In genomic region chr11:61172888-61173287, GRCh38 we compare ENCODE assay signal across 17 cellular contexts. TPM values are rescaled to one million over a fixed set of nuclear protein-coding genes. Genes with fewer than 3 reads are reported as not detected.
A peak's percentile ranks its signal among the peaks of the same experiment; 100 is the strongest.
DNase-seq lines count a peak whose midpoint lies in the region; ATAC-seq and TF ChIP-seq lines count a peak whose summit lies in the region.
"Had no signal": no experiment of that assay in that cellular context is flagged by ENCODE, and none has a peak within 500 bp of the region (broad histone marks: within the 10 kb centered on the region; RNA-seq: fewer than 3 reads in every experiment).

No MANE protein-coding gene starts in this region.

- 94 to 95% methylated on average over 3 of the region's 3 CpGs for WGBS in sigmoid colon, 2 donors

- H3K27ac ChIP-seq in VCaP (peak overlapping the region; percentile 43), sigmoid colon (no peak overlapping the region)

- ATAC-seq in left lobe of liver (no peak), HG03354 (IDR thresholded peaks at IDR 0.05; ENCODE audit: poor library complexity, severe bottlenecking, unreplicated experiment) (no peak)
- ATAC-seq in stimulated activated naive CD8-positive, alpha-beta T cell treated with anti-CD3 and anti-CD28 coated beads, Interleukin-15, Interleukin-2, amounts not matched to agents 100 U/mL and 50 U/mL, for 24 hours = no peak

- no peaks in the 10 kb centered on the region for H3K36me3 ChIP-seq in sigmoid colon
- H3K36me3 ChIP-seq: HAP-1 had no signal

- peaks cover 7% of the 10 kb centered on the region in 2 donors for H3K36me3 Mint-ChIP-seq in CD14-positive monocyte

- H3K4me1 Mint-ChIP-seq in CD14-positive monocyte = peaks cover 35% of the 10 kb centered on the region

- H3K27me3 Mint-ChIP-seq in CD14-positive monocyte (ENCODE audit: low read depth in 3 of 3) = peaks cover 0 to 4% (median 3%) of the 10 kb centered on the region in 3 donors

- peak overlapping the region in 1 of 2 donors; percentile 84 for H3K4me3 Mint-ChIP-seq in CD14-positive monocyte

- H3K9me3 ChIP-seq in sigmoid colon = no peaks in the 10 kb centered on the region
- H3K9me3 ChIP-seq: HAP-1 had no signal

- peak overlapping the region in 6 of 7 donors; percentile 85 to 96 (median 90) for H3K27ac Mint-ChIP-seq in CD14-positive monocyte

- H3K27me3 ChIP-seq in sigmoid colon = no peaks in the 10 kb centered on the region

- TF ChIP-seq EP300 in sigmoid colon (IDR thresholded peaks at IDR 0.05) = no peak

- DNase-seq in CD14-positive monocyte (ENCODE audit: low spot score) (no peak), left lobe of liver (ENCODE audit: low spot score) (peak; percentile 4), sigmoid colon (peak; percentile 11), HT-29 (ENCODE audit: low spot score) (no peak), cerebellar nuclear complex (lab: John Stamatoyannopoulos, UW) (no peak)
- DNase-seq in stimulated activated naive CD8-positive, alpha-beta T cell treated with anti-CD3 and anti-CD28 coated beads, Interleukin-15, Interleukin-2, amounts not matched to agents 100 U/mL and 50 U/mL, for 24 hours = no peak
- DNase-seq: GDM1; NCI-H1092 treated with DMSO at 0.1 percent for 48 hours; NCI-H2029 treated with DMSO at 0.1 percent for 48 hours; NCI-H2171 treated with DMSO at 0.1 percent for 48 hours; NK-92 treated with Interleukin-12 subunit alpha and Interleukin-12 subunit beta, amount 100 ng/mL, for 24 hours; Right ventricle myocardium superior had no signal

- no peaks in the 10 kb centered on the region for H3K4me1 ChIP-seq in sigmoid colon
- H3K4me1 ChIP-seq: HAP-1 had no signal

- H3K4me3 ChIP-seq in sigmoid colon = no peak overlapping the region
- H3K4me3 ChIP-seq: HAP-1 had no signal

- TF ChIP-seq CTCF in CD14-positive monocyte (IDR thresholded peaks at IDR 0.05) (no peak), VCaP (conservative IDR thresholded peaks at IDR 0.05) (no peak), sigmoid colon (IDR thresholded peaks at IDR 0.05) (no peak)

- intact Hi-C loops in CD14-positive monocyte (cut with micrococcal nuclease) (loop anchor here in 1 of 2 donors (2.0 kb wide), 1 partner anchor 16 kb away; no protein-coding TSS in a partner anchor), sigmoid colon (cut with DNase I) (no loop called here)

- H3K9me3 Mint-ChIP-seq in CD14-positive monocyte = peaks cover 7 to 22% (median 16%) of the 10 kb centered on the region in 7 donors

- no peak for TF ChIP-seq POLR2A in sigmoid colon (IDR thresholded peaks at IDR 0.05)

RNA-seq across cellular contexts. Expression of gene VPS37C, which starts 11.7 kb away (rescaled TPM):
- polyA plus RNA-seq in CD14-positive monocyte = 1 to 10 TPM; 1.9 to 3.8 TPM
- total RNA-seq in left lobe of liver = 5.9 TPM
- total RNA-seq in sigmoid colon = 10 to 100 TPM in 3 of 4 donors, 1 to 10 TPM in 1; 8.6 to 25.4 (median 18.5) TPM
- 10 to 100 TPM; 16.9 to 19.3 (median 18.6) TPM for polyA plus RNA-seq in sigmoid colon
- 37.3 and 44.2 TPM in 2 replicates for total RNA-seq in HT-29 (2014; rRNA removed; shearing (Covaris generic))

RNA-seq across cellular contexts. Expression of gene PGA3, which starts 30.4 kb away (rescaled TPM):
- polyA plus RNA-seq in CD14-positive monocyte (1 to 10 TPM; 1.4 to 4.1 TPM), sigmoid colon (10 to 100 TPM in 2 of 3 donors, under 1 TPM in 1; 0.06 to 25.2 (median 14.3) TPM)
- total RNA-seq in left lobe of liver (not detected), sigmoid colon (1 to 10 TPM in 1 of 4 donors, under 1 TPM in 1, not detected in 2; 0.33 to 2.5 TPM)
- total RNA-seq in HT-29 (2014; rRNA removed; shearing (Covaris generic)) = 0.34 TPM in 1 of 2 replicates, not detected in the other
- total RNA-seq: Caco-2, Daoy, Right ventricle myocardium superior had no signal

RNA-seq across cellular contexts. Expression of gene PGA4, which starts 49.3 kb away (rescaled TPM):
- 10 to 100 TPM in 1 of 2 donors, 1 to 10 TPM in 1; 1.5 to 33.5 TPM for polyA plus RNA-seq in CD14-positive monocyte
- total RNA-seq in left lobe of liver = 0.53 TPM
- 1 to 10 TPM in 2 of 4 donors, not detected in 2; 2.5 to 4.3 TPM for total RNA-seq in sigmoid colon
- 10 to 100 TPM in 1 of 3 donors, 1 to 10 TPM in 1, under 1 TPM in 1; 0.26 to 27.6 (median 5.3) TPM for polyA plus RNA-seq in sigmoid colon
- total RNA-seq in HT-29 (2014; rRNA removed; shearing (Covaris generic)) = 1.0 TPM in 1 of 2 replicates, not detected in the other
- total RNA-seq: Caco-2, Daoy had no signal

Comparison
In these comparisons a context has a peak if more than half of its experiments do, and no peak if none do; other contexts are left out.
1. DNase-seq: peak in left lobe of liver (single experiment) and sigmoid colon (single experiment); none in CD14-positive monocyte (single experiment), HT-29 (single experiment), cerebellar nuclear complex (0 of 2) and stimulated activated naive CD8-positive, alpha-beta T cell treated with anti-CD3 and anti-CD28 coated beads, Interleukin-15, Interleukin-2, amounts not matched to agents 100 U/mL and 50 U/mL, for 24 hours (single experiment).